In the genomic region with DNA sequence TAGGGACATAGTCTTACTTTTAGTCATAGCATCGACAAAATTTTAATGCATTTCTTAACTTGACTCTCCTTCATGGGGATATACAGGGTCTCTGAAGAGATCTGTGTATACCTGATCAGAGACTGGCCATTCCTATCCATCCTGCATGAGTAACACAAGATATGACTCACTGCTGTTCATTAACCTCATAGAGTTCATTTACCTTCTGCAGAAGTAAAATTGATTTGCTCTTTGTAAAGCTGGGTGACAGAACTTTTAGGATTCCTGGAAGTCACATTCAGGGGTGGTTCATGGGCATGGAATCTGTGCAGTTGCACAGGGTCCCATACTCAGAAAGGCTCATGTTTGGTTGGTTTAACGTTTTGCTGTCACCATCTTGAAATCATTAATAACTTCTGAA, we compare ENCODE assay signal across 25 cellular contexts. TPM values are rescaled to one million over a fixed set of nuclear protein-coding genes. Genes with fewer than 3 reads are reported as not detected.
A peak's percentile ranks its signal among the peaks of the same experiment; 100 is the strongest.
DNase-seq lines count a peak whose midpoint lies in the region; ATAC-seq and TF ChIP-seq lines count a peak whose summit lies in the region.
"Had no signal": no experiment of that assay in that cellular context is flagged by ENCODE, and none has a peak within 500 bp of the region (broad histone marks: within the 10 kb centered on the region; RNA-seq: fewer than 3 reads in every experiment).

No MANE protein-coding gene starts in this region.

- ATAC-seq in HG03280 (IDR thresholded peaks at IDR 0.05; ENCODE audit: unreplicated experiment) = no peak
- ATAC-seq: Panc1; stimulated activated effector memory CD8-positive, alpha-beta T cell treated with anti-CD3 and anti-CD28 coated beads, Interleukin-12 subunit alpha, Interleukin-12 subunit beta, amount 100 ng/mL, for 72 hours had no signal

- TF ChIP-seq CTCF in astrocyte of the spinal cord (IDR thresholded peaks at IDR 0.05; ENCODE audit: low read depth, low read length) = no peak

- in situ Hi-C loops in astrocyte of the spinal cord (cut with HindIII; ENCODE audit: low sequenced_read_pairs) = no loop called here

- no peak overlapping the region for H3K4me3 ChIP-seq in astrocyte of the spinal cord (ENCODE audit: low read depth, low read length)
- H3K4me3 ChIP-seq: coronary artery, hepatocyte, lung, SK-N-MC, skin epidermis, vagina had no signal

- peak; percentile 68 for DNase-seq in ELR (ENCODE audit: low read depth)
- peak; percentile 52 for DNase-seq in HT1080 (ENCODE audit: low read depth)
- DNase-seq in astrocyte of the spinal cord (ENCODE audit: low read depth, low spot score) = peak; percentile 42
- peak; percentile 85 for DNase-seq in kidney tubule cell (ENCODE audit: low spot score)
- DNase-seq in activated CD4-positive, alpha-beta T cell treated with anti-CD3 and anti-CD28 coated beads for 1 hour = no peak
- no peak for DNase-seq in GM19240 (ENCODE audit: insufficient read length, low spot score)
- DNase-seq: activated CD4-positive, alpha-beta T cell treated with anti-CD3 and anti-CD28 coated beads, Interleukin-2, amount 10 ng/mL, durations not matched to agents 7 days and 5 days; activated CD8-positive, alpha-beta memory T cell treated with anti-CD3 and anti-CD28 coated beads, Interleukin-2, amount 50 U/mL, for 48 hours; activated effector memory CD4-positive, alpha-beta T cell treated with anti-CD3 and anti-CD28 coated beads, Interleukin-2, amount 50 U/mL, for 16 hours; CD4-positive, CD25-positive, alpha-beta regulatory T cell; immature natural killer cell; NCI-H1417 treated with DMSO at 0.1 percent for 48 hours; NCI-H446 treated with DMSO at 0.1 percent for 48 hours; NK-92 treated with Interleukin-12 subunit alpha and Interleukin-12 subunit beta, amount 100 ng/mL, for 24 hours; psoas muscle; stimulated activated CD4-positive, alpha-beta T cell treated with anti-CD3 and anti-CD28 coated beads, Interleukin-2, amount 100 ng/mL, for 24 hours had no signal

RNA-seq across cellular contexts. Expression of gene PDE7B, which starts 53.2 kb away (rescaled TPM):
- total RNA-seq in HT1080 (2014; rRNA removed; shearing (Covaris generic)) = 0.47 and 1.3 TPM in 2 replicates
- polyA plus RNA-seq in HT1080 (2015; cell fraction: cytosol; rRNA removed) = 2.2 and 2.5 TPM in 2 replicates
- 2.7 and 2.9 TPM in 2 replicates for polyA plus RNA-seq in HT1080 (2015; cell fraction: nucleus; rRNA removed)

Comparison
In these comparisons a context has a peak if more than half of its experiments do, and no peak if none do; other contexts are left out.
1. DNase-seq: peak in ELR (single experiment), HT1080 (single experiment), astrocyte of the spinal cord (single experiment) and kidney tubule cell (single experiment); none in activated CD4-positive, alpha-beta T cell treated with anti-CD3 and anti-CD28 coated beads for 1 hour (single experiment) and GM19240 (single experiment).